Comparison of ENCODE assay signal across 1 cellular context in genomic region chr7:103347507-103348267, GRCh38.
TF ChIP-seq lines count a peak whose summit lies in the region.

TSS of gene PSMC2 (plus strand) at chr7:103347643. CDS start at chr7:103347712, 69 bp downstream.

TF ChIP-seq in HepG2, 621 proteins besides CTCF, POLR2A, EP300 and RAD21 (continued from another document and continues in another):
- no peak for TF ChIP-seq BRF2 (CRISPR knock-in tag; IDR thresholded peaks at IDR 0.05)
- peak; percentile 31; the same call in 1 of the 2 replicates for TF ChIP-seq ZNF263 (CRISPR knock-in tag; IDR thresholded peaks at IDR 0.05)
- TF ChIP-seq POGK (CRISPR knock-in tag; conservative IDR thresholded peaks at IDR 0.05) = no peak
- TF ChIP-seq ZKSCAN1 (IDR thresholded peaks at IDR 0.05; ENCODE audit: low read length) = 0 out of 2 replicates have a peak, but pooled peaks have one; percentile 20
- peak; percentile 93 for TF ChIP-seq SIN3A (IDR thresholded peaks at IDR 0.05; ENCODE audit: borderline replicate concordance, low read depth, low read length)
- TF ChIP-seq KDM4B (CRISPR knock-in tag; IDR thresholded peaks at IDR 0.05) = no peak
- no peak for TF ChIP-seq TIGD3 (CRISPR knock-in tag; IDR thresholded peaks at IDR 0.05; ENCODE audit: borderline replicate concordance)
- no peak for TF ChIP-seq U2AF1 (optimal IDR thresholded peaks at IDR 0.05; ENCODE audit: low read depth, low read length)
- no peak for TF ChIP-seq ZNF605 (CRISPR knock-in tag; IDR thresholded peaks at IDR 0.05)
- peak; percentile 63 for TF ChIP-seq ZFP91 (CRISPR knock-in tag; IDR thresholded peaks at IDR 0.05; ENCODE audit: borderline replicate concordance)
- TF ChIP-seq ZSCAN5A (CRISPR knock-in tag; IDR thresholded peaks at IDR 0.05; ENCODE audit: borderline replicate concordance) = no peak; the same call in 1 of the 2 replicates
- TF ChIP-seq THAP7 (CRISPR knock-in tag; IDR thresholded peaks at IDR 0.05) = no peak
- no peak for TF ChIP-seq ZNF281 (CRISPR knock-in tag; IDR thresholded peaks at IDR 0.05; ENCODE audit: borderline replicate concordance)
- no peak for TF ChIP-seq ZNF740 (CRISPR knock-in tag; IDR thresholded peaks at IDR 0.05)
- no peak for TF ChIP-seq SMARCC2 (IDR thresholded peaks at IDR 0.05)
- no peak for TF ChIP-seq ZNF431 (CRISPR knock-in tag; IDR thresholded peaks at IDR 0.05; ENCODE audit: borderline replicate concordance, low read depth)
- peak; percentile 63 to 73 for TF ChIP-seq MAFK (conservative IDR thresholded peaks at IDR 0.05 in 1 of 2, IDR thresholded peaks at IDR 0.05 in 1 of 2; ENCODE audit: low read length in 2 of 2)
- TF ChIP-seq PTBP1 (IDR thresholded peaks at IDR 0.05; ENCODE audit: low read depth, low read length, poor library complexity, severe bottlenecking) = no peak
- TF ChIP-seq SYNCRIP (IDR thresholded peaks at IDR 0.05; ENCODE audit: insufficient read depth, low read depth, low read length) = no peak
- no peak for TF ChIP-seq SP5 (CRISPR knock-in tag; IDR thresholded peaks at IDR 0.05; ENCODE audit: borderline replicate concordance, low read depth)
- peak; percentile 68; the same call in 1 of the 2 replicates for TF ChIP-seq ZNF335 (CRISPR knock-in tag; IDR thresholded peaks at IDR 0.05)
- no peak for TF ChIP-seq U2AF2 (IDR thresholded peaks at IDR 0.05; ENCODE audit: low read depth, low read length)
- TF ChIP-seq FOXC1 (CRISPR knock-in tag; IDR thresholded peaks at IDR 0.05; ENCODE audit: borderline replicate concordance) = peak; percentile 71; the same call in 1 of the 2 replicates
- peak; percentile 66 to 93 for TF ChIP-seq HMGXB4 (CRISPR knock-in tag; IDR thresholded peaks at IDR 0.05; ENCODE audit: borderline replicate concordance in 1 of 2, low read depth in 1 of 2)
- no peak for TF ChIP-seq MZF1 (CRISPR knock-in tag; IDR thresholded peaks at IDR 0.05; ENCODE audit: borderline replicate concordance)
- no peak for TF ChIP-seq MTERF4 (CRISPR knock-in tag; IDR thresholded peaks at IDR 0.05)
- TF ChIP-seq ZNF530 (CRISPR knock-in tag; IDR thresholded peaks at IDR 0.05; ENCODE audit: low read depth) = no peak
- TF ChIP-seq ZNF207 (IDR thresholded peaks at IDR 0.05; ENCODE audit: borderline replicate concordance) = no peak
- no peak for TF ChIP-seq EEA1 (CRISPR knock-in tag; IDR thresholded peaks at IDR 0.05; ENCODE audit: borderline replicate concordance)
- no peak for TF ChIP-seq CBFB (CRISPR knock-in tag; IDR thresholded peaks at IDR 0.05)
- no peak for TF ChIP-seq SETDB1 (CRISPR knock-in tag; IDR thresholded peaks at IDR 0.05; ENCODE audit: borderline replicate concordance)
- TF ChIP-seq ZBTB1 (CRISPR knock-in tag; IDR thresholded peaks at IDR 0.05; ENCODE audit: borderline replicate concordance) = no peak
- peak; percentile 53; the same call in 1 of the 2 replicates for TF ChIP-seq TFDP1 (CRISPR knock-in tag; IDR thresholded peaks at IDR 0.05; ENCODE audit: borderline replicate concordance)
- TF ChIP-seq GFI1 (CRISPR knock-in tag; IDR thresholded peaks at IDR 0.05; ENCODE audit: borderline replicate concordance) = 0 out of 2 replicates have a peak, but pooled peaks have one; percentile 29
- TF ChIP-seq PAXIP1 (CRISPR knock-in tag; conservative IDR thresholded peaks at IDR 0.05) = no peak; the same call in 1 of the 2 replicates
